15 cellular contexts compared by ENCODE assay signal in genomic region chr21:26490771-26491170, GRCh38.
DNase-seq lines count a peak whose midpoint lies in the region; ATAC-seq and TF ChIP-seq lines count a peak whose summit lies in the region.
"Had no signal": no experiment of that assay in that cellular context is flagged by ENCODE, and none has a peak within 500 bp of the region (broad histone marks: within the 10 kb centered on the region; RNA-seq: fewer than 3 reads in every experiment).

No MANE protein-coding gene starts in this region.

- peak; percentile 62 for TF ChIP-seq EP300 in Ishikawa (IDR thresholded peaks at IDR 0.05; ENCODE audit: borderline replicate concordance)

- no peak for ATAC-seq in GM18861 (IDR thresholded peaks at IDR 0.05; ENCODE audit: unreplicated experiment)
- ATAC-seq: body of pancreas, Panc1 had no signal

- DNase-seq in A172 (ENCODE audit: low spot score) (peak; percentile 14), dedifferentiated amniotic fluid mesenchymal stem cell (ENCODE audit: extremely low spot score) (peak; percentile 27), NCI-H510A treated with DMSO at 0.1 percent for 48 hours (lab: John Stamatoyannopoulos, UW) (no peak), NCI-H345 (lab: John Stamatoyannopoulos, UW) (no peak), DMS53 (lab: John Stamatoyannopoulos, UW) (no peak)
- DNase-seq: activated CD8-positive, alpha-beta memory T cell treated with anti-CD3 and anti-CD28 coated beads for 24 hours; body of pancreas; effector CD4-positive, alpha-beta T cell; NCI-H187 had no signal

- peak overlapping the region; percentile 77 for H3K27ac ChIP-seq in mesodermal cell (ENCODE audit: low read depth, low read length, severe bottlenecking)
- H3K27ac ChIP-seq: body of pancreas, parathyroid adenoma, VCaP had no signal

- 50 to 61% methylated on average over 2 of the region's 2 CpGs for WGBS in mesodermal cell (ENCODE audit: insufficient coverage in 2 of 2), 2 experiments

- no peak for TF ChIP-seq RAD21 in Ishikawa (IDR thresholded peaks at IDR 0.05; ENCODE audit: low read depth)

- no peaks in the 10 kb centered on the region for H3K9me3 ChIP-seq in mesodermal cell (ENCODE audit: control insufficient read depth, low read length)
- H3K9me3 ChIP-seq: body of pancreas had no signal

- no peaks in the 10 kb centered on the region for H3K4me1 ChIP-seq in mesodermal cell (ENCODE audit: control insufficient read depth, insufficient read depth, low read length, poor library complexity, severe bottlenecking)
- H3K4me1 ChIP-seq: body of pancreas, parathyroid adenoma had no signal

- no peak overlapping the region for H3K4me3 ChIP-seq in mesodermal cell (ENCODE audit: extremely low read depth, insufficient read depth, low read length, poor library complexity, severe bottlenecking)
- H3K4me3 ChIP-seq: body of pancreas had no signal

- H3K36me3 ChIP-seq in mesodermal cell (ENCODE audit: control insufficient read depth, insufficient read depth, low read length) = no peaks in the 10 kb centered on the region

TF ChIP-seq in Ishikawa, 13 proteins besides CTCF, POLR2A, EP300 and RAD21:
- TF ChIP-seq MAX (IDR thresholded peaks at IDR 0.05) (no peak), NFIC (IDR thresholded peaks at IDR 0.05) (peak; percentile 35; the same call in 1 of the 2 replicates), YY1 (IDR thresholded peaks at IDR 0.05; ENCODE audit: low read depth) (no peak), CEBPB (IDR thresholded peaks at IDR 0.05) (no peak), TEAD4 (IDR thresholded peaks at IDR 0.05) (peak; percentile 94), ZBTB7A (IDR thresholded peaks at IDR 0.05; ENCODE audit: low read depth) (no peak), REST (IDR thresholded peaks at IDR 0.05; ENCODE audit: low read depth) (no peak), FOXM1 (IDR thresholded peaks at IDR 0.05; ENCODE audit: borderline replicate concordance, low read depth) (no peak), TAF1 (IDR thresholded peaks at IDR 0.05; ENCODE audit: low read depth) (no peak), TCF12 (IDR thresholded peaks at IDR 0.05; ENCODE audit: low read depth) (0 out of 2 replicates have a peak, but pooled peaks have one; percentile 44)
TF ChIP-seq in Ishikawa: peak in this region for 3.

Comparison
In these comparisons a context has a peak if more than half of its experiments do, and no peak if none do; other contexts are left out.
1. DNase-seq: peak in A172 (single experiment) and dedifferentiated amniotic fluid mesenchymal stem cell (single experiment); none in NCI-H510A treated with DMSO at 0.1 percent for 48 hours (single experiment), NCI-H345 (single experiment) and DMS53 (single experiment).